Comparison of ENCODE assay signal across 1 cellular context in genomic region chr2:210028178-210028577, GRCh38.
TF ChIP-seq lines count a peak whose summit lies in the region.

No MANE protein-coding gene starts in this region.

TF ChIP-seq in SK-N-SH treated with all-trans-retinoic acid at 6 μM for 48 hours, 23 proteins besides CTCF, POLR2A, EP300 and RAD21 (continued from another document):
- TF ChIP-seq CSRNP3 (CRISPR knock-in tag; IDR thresholded peaks at IDR 0.05) (no peak), TOX (CRISPR knock-in tag; IDR thresholded peaks at IDR 0.05; ENCODE audit: borderline replicate concordance) (no peak), PPARA (CRISPR knock-in tag; IDR thresholded peaks at IDR 0.05; ENCODE audit: borderline replicate concordance) (no peak), ZNF8 (CRISPR knock-in tag; IDR thresholded peaks at IDR 0.05) (no peak), ISL1 (CRISPR knock-in tag; IDR thresholded peaks at IDR 0.05) (no peak)
TF ChIP-seq in SK-N-SH treated with all-trans-retinoic acid at 6 μM for 48 hours: peak in this region for 0.
